In the genomic region with DNA sequence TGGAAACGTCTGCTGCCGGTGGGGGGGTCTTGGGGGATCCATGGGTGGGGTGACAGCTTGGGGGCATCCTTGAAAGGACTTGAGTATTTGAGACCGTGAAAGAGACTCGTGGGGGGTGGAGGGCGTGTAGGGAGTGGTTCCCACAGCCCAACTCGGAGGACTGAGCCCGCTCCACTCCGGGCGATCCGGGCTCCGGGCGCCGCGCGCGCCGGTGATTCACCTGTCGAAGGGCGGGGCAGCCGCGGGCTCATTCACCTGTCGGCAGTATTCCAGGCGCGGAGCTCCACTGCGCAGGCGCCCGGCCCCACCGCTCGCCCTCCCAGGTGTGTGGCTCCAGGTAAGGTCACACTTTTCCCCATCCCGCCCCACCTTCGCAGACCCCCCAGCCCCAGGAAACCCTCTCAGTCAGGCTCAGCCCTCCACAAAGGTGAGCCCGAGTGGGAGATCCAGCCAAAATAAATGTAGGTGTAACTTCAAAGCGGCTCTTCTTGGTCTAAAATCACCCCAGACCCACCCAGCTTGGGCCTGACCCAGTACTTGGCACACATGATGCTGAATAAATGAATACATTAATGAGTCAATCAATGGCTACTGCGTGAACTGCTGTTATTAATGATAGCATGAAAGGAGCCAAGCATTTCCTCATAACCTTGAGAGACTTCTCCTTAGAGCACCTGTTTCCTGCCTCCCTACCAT, we compare ENCODE assay signal across 10 cellular contexts. TPM values are rescaled to one million over a fixed set of nuclear protein-coding genes. Genes with fewer than 3 reads are reported as not detected.
DNase-seq lines count a peak whose midpoint lies in the region; ATAC-seq and TF ChIP-seq lines count a peak whose summit lies in the region.
"Had no signal": no experiment of that assay in that cellular context is flagged by ENCODE, and none has a peak within 500 bp of the region (broad histone marks: within the 10 kb centered on the region; RNA-seq: fewer than 3 reads in every experiment).

No MANE protein-coding gene starts in this region.

- BruUV-seq in PC-9 (replicated peaks; lab: Mats Ljungman, UMichigan): TSS peak; percentile 31

- no peaks in the 10 kb centered on the region for H3K9me2 ChIP-seq in PC-9 (ENCODE audit: insufficient read depth)

- H2AFZ ChIP-seq in PC-9: no peak overlapping the region

- H3K9me3 Mint-ChIP-seq in activated naive CD4-positive, alpha-beta T cell treated with anti-CD3 and anti-CD28 coated beads, Interleukin-2, amount 10 ng/mL, durations not matched to agents 7 days and 5 days: no peaks in the 10 kb centered on the region

- no peak overlapping the region for H3K4me3 Mint-ChIP-seq in activated naive CD4-positive, alpha-beta T cell treated with anti-CD3 and anti-CD28 coated beads, Interleukin-2, amount 10 ng/mL, durations not matched to agents 7 days and 5 days

- intact Hi-C loops in PC-9 (cut with micrococcal nuclease; ENCODE audit: unreplicated experiment): loop anchor here (1.0 to 5.0 kb wide), 2 partner anchors 38 to 56 kb away; no protein-coding TSS in a partner anchor
- intact Hi-C loops in tibial artery (cut with DNase I; ENCODE audit: low total_unique reads): loop anchor here (5.0 kb wide), 1 partner anchor 56 kb away; no protein-coding TSS in a partner anchor

- peaks cover 45% of the 10 kb centered on the region for H3F3A ChIP-seq in PC-9 (ENCODE audit: insufficient read depth, low read depth)

- H3K4me1 Mint-ChIP-seq in activated naive CD4-positive, alpha-beta T cell treated with anti-CD3 and anti-CD28 coated beads, Interleukin-2, amount 10 ng/mL, durations not matched to agents 7 days and 5 days: peaks cover 8% of the 10 kb centered on the region

- CTCF ChIA-PET in activated naive CD4-positive, alpha-beta T cell treated with anti-CD3 and anti-CD28 coated beads, Interleukin-2, amount 10 ng/mL, durations not matched to agents 7 days and 5 days (lab: Charles Lee): no interaction called here
- CTCF ChIA-PET in PC-9 (lab: Charles Lee): interaction anchor here (0.7 to 1.6 kb wide), 5 partner anchors 36 to 223 kb away, joined by 3 to 10 read pairs (median 4); partner anchors contain the start of gene EPHX3

- H3K36me3 Mint-ChIP-seq in activated naive CD4-positive, alpha-beta T cell treated with anti-CD3 and anti-CD28 coated beads, Interleukin-2, amount 10 ng/mL, durations not matched to agents 7 days and 5 days: no peaks in the 10 kb centered on the region

- no peak overlapping the region for H3K27ac Mint-ChIP-seq in activated naive CD4-positive, alpha-beta T cell treated with anti-CD3 and anti-CD28 coated beads, Interleukin-2, amount 10 ng/mL, durations not matched to agents 7 days and 5 days

- H3K4me1 ChIP-seq in PC-9 (replicated peaks; ENCODE audit: insufficient read depth) (peaks cover 44% of the 10 kb centered on the region), tibial artery (peaks cover 0 to 82% (median 69%) of the 10 kb centered on the region in 4 donors)

- peak overlapping the region; percentile 94 for H3K4me2 ChIP-seq in PC-9

- POLR2A ChIA-PET in PC-9 (lab: Charles Lee; ENCODE audit: unreplicated experiment): interaction anchor here (0.7 to 1.3 kb wide), 3 partner anchors 38 to 104 kb away, joined by 9 to 27 read pairs (median 9); no protein-coding TSS in a partner anchor

- H3K9me3 ChIP-seq in PC-9 (ENCODE audit: insufficient read depth, low read depth): no peaks in the 10 kb centered on the region
- H3K9me3 ChIP-seq in tibial artery: no peaks in the 10 kb centered on the region

- H3K36me3 ChIP-seq in PC-9 (ENCODE audit: low read depth) (peaks cover 49% of the 10 kb centered on the region), tibial artery (peaks cover 24 to 34% (median 30%) of the 10 kb centered on the region in 3 donors)

- TF ChIP-seq CTCF in PC-9 (conservative IDR thresholded peaks at IDR 0.05) (no peak), tibial artery (IDR thresholded peaks at IDR 0.05) (no peak)

- H3K4me3 ChIP-seq in PC-9 (peak overlapping the region; percentile 57), tibial artery (peak overlapping the region; percentile 48 to 78)

- H3K27me3 ChIP-seq in PC-9 (ENCODE audit: insufficient read depth, low read depth) (no peaks in the 10 kb centered on the region), tibial artery (no peaks in the 10 kb centered on the region)

- peak; percentile 37 for DNase-seq in activated naive CD4-positive, alpha-beta T cell treated with anti-CD3 and anti-CD28 coated beads, Interleukin-2, amount 50 U/mL, for 16 hours
- DNase-seq in activated naive CD4-positive, alpha-beta T cell treated with anti-CD3 and anti-CD28 coated beads, Interleukin-2, amount 10 ng/mL, durations not matched to agents 7 days and 5 days: no peak
- DNase-seq in PC-9 (peak; percentile 92 to 98), iPS-NIHi11 (ENCODE audit: low spot score) (peak; percentile 84), tibial artery (peak in 1 of 2 donors; percentile 81), substantia nigra (lab: John Stamatoyannopoulos, UW) (no peak), amniotic stem cell (lab: John Stamatoyannopoulos, UW) (no peak)

- H3K27ac ChIP-seq in PC-9 (peak overlapping the region; percentile 82), tibial artery (peak overlapping the region; percentile 98 to 99), substantia nigra (ENCODE audit: low read depth, low read length, poor library complexity, severe bottlenecking) (no peak overlapping the region)

- no peak for ATAC-seq in HG03097 (IDR thresholded peaks at IDR 0.05; ENCODE audit: low FRiP score, unreplicated experiment)

- H3K79me2 ChIP-seq in PC-9 (ENCODE audit: low read depth): peaks cover 79% of the 10 kb centered on the region

- H3K27me3 Mint-ChIP-seq in activated naive CD4-positive, alpha-beta T cell treated with anti-CD3 and anti-CD28 coated beads, Interleukin-2, amount 10 ng/mL, durations not matched to agents 7 days and 5 days: peaks cover 73% of the 10 kb centered on the region

- peaks cover 58% of the 10 kb centered on the region for H4K20me1 ChIP-seq in PC-9 (ENCODE audit: insufficient read depth)

RNA-seq across cellular contexts. Expression of gene NOTCH3, which starts 4.7 kb away (rescaled TPM):
- total RNA-seq in PC-9 (2021): 115 and 143 TPM in 2 replicates

RNA-seq across cellular contexts. Expression of gene EPHX3, which starts 36.1 kb away (rescaled TPM):
- 17.7 and 20.1 TPM in 2 replicates for total RNA-seq in PC-9 (2021)
- total RNA-seq: RPMI7951, temporal lobe had no signal

Comparison
In these comparisons a context has a peak if more than half of its experiments do, and no peak if none do; other contexts are left out.
1. DNase-seq: peak in activated naive CD4-positive, alpha-beta T cell treated with anti-CD3 and anti-CD28 coated beads, Interleukin-2, amount 50 U/mL, for 16 hours (single experiment), PC-9 (2 of 2) and iPS-NIHi11 (single experiment); none in activated naive CD4-positive, alpha-beta T cell treated with anti-CD3 and anti-CD28 coated beads, Interleukin-2, amount 10 ng/mL, durations not matched to agents 7 days and 5 days (single experiment), substantia nigra (0 of 49) and amniotic stem cell (single experiment).